34 cellular contexts compared by ENCODE assay signal in the genomic region with DNA sequence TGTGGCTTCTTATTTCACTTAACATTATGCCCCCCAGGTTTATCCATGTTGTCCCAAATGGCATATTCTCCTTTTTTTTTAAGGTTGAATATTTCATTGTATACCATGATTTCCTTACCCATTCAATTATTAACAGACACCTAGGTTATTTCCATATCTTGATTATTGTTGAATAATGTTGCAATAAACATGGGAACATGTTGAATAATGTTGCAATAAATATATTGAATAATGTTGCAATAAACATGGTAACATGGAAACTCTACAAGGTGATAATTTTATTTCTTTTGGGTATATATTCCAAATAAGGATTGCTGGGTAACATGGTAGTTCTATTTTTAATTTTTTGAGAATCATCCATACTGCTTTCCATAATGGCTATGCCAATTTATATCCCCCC.
"Had no signal": no experiment of that assay in that cellular context is flagged by ENCODE, and none has a peak within 500 bp of the region (broad histone marks: within the 10 kb centered on the region; RNA-seq: fewer than 3 reads in every experiment).

No MANE protein-coding gene starts in this region.

- H3K9me3 ChIP-seq: adrenal gland, ascending aorta, body of pancreas, breast epithelium had no signal

- FAIRE-seq: astrocyte, bronchial epithelial cell had no signal

- H3K27ac ChIP-seq: adrenal gland, ascending aorta, body of pancreas, brain microvascular endothelial cell, breast epithelium, cardiac muscle cell had no signal

- H3K4me1 ChIP-seq: adrenal gland, ascending aorta, body of pancreas, breast epithelium had no signal

- H3K27me3 ChIP-seq: adrenal gland, ascending aorta, body of pancreas, brain microvascular endothelial cell, breast epithelium, cardiac muscle cell had no signal

- DNase-seq: activated effector memory CD4-positive, alpha-beta T cell treated with anti-CD3 and anti-CD28 coated beads, Interleukin-2, amount 50 U/mL, for 16 hours; activated effector memory CD4-positive, alpha-beta T cell treated with Interleukin-2 at 50 U/mL for 16 hours; activated gamma-delta T cell; activated gamma-delta T cell treated with Interleukin-2 at 50 U/mL for 16 hours; activated naive CD4-positive, alpha-beta T cell; activated naive CD4-positive, alpha-beta T cell treated with anti-CD3 and anti-CD28 coated beads for 36 hours; activated naive CD4-positive, alpha-beta T cell treated with anti-CD3 and anti-CD28 coated beads, Interleukin-2, amount 10 ng/mL, durations not matched to agents 7 days and 5 days; activated naive CD4-positive, alpha-beta T cell treated with anti-CD3 and anti-CD28 coated beads, Interleukin-2, amount 50 U/mL, for 16 hours; activated naive CD4-positive, alpha-beta T cell treated with Interleukin-2 at 50 U/mL for 16 hours; activated naive CD8-positive, alpha-beta T cell treated with anti-CD3 and anti-CD28 coated beads for 36 hours; activated naive CD8-positive, alpha-beta T cell treated with anti-CD3 and anti-CD28 coated beads, Interleukin-2, amount 10 ng/mL, durations not matched to agents 7 days and 5 days; activated naive CD8-positive, alpha-beta T cell treated with anti-CD3 and anti-CD28 coated beads, Interleukin-2, amount 50 U/mL, for 24 hours; activated T-cell treated with anti-CD3 and anti-CD28 coated beads, Interleukin-2, amount 50 U/mL, for 1 hour; activated T-cell treated with anti-CD3 and anti-CD28 coated beads, Interleukin-2, amount 50 U/mL, for 24 hours; activated T-cell treated with anti-CD3 and anti-CD28 coated beads, Interleukin-2, amount 50 U/mL, for 4 hours; activated T-cell treated with anti-CD3 and anti-CD28 coated beads, Interleukin-2, amount 50 U/mL, for 48 hours; activated T-cell treated with anti-CD3 and anti-CD28 coated beads, Interleukin-2, amount 50 U/mL, for 72 hours; adrenal gland; amniotic stem cell; amygdala; anterior cingulate cortex; aorta; body of pancreas; brain microvascular endothelial cell; caudate nucleus; central memory CD4-positive, alpha-beta T cell; cerebellar nuclear complex had no signal

- H3K4me3 ChIP-seq: adrenal gland, ascending aorta, body of pancreas, breast epithelium, cardiac muscle cell had no signal

- H3K36me3 ChIP-seq: adrenal gland, ascending aorta, brain microvascular endothelial cell, breast epithelium, cardiac muscle cell had no signal

- ATAC-seq: activated naive CD4-positive, alpha-beta T cell treated with anti-CD3 and anti-CD28 coated beads, Interleukin-2, amount 50 U/mL, for 72 hours; activated naive CD8-positive, alpha-beta T cell treated with anti-CD3 and anti-CD28 coated beads, Interleukin-2, amount 50 U/mL, for 24 hours; activated T-cell treated with anti-CD3 and anti-CD28 coated beads, Interleukin-2, amount 50 U/mL, for 4 hours; activated T-cell treated with anti-CD3 and anti-CD28 coated beads, Interleukin-2, amount 50 U/mL, for 72 hours; activated T-helper 17 cell treated with anti-CD3 and anti-CD28 coated beads, Interleukin-2, amount 50 U/mL, for 72 hours; body of pancreas had no signal
